ENCODE assay signal across 1 cellular context in the genomic region with DNA sequence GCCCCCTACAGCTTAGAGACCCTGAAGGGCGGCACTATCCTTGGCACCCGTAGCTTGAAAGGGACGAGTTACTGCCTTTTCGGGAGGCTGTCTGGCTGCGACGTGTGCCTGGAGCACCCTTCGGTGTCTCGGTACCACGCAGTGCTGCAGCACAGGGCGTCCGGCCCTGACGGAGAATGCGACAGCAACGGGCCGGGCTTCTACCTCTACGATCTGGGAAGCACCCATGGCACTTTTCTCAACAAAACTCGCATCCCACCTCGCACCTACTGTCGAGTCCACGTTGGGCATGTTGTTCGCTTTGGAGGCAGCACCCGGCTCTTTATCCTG.
TF ChIP-seq lines count a peak whose summit lies in the region.

No MANE protein-coding gene starts in this region.

TF ChIP-seq in endothelial cell of umbilical vein, 7 proteins besides CTCF, POLR2A, EP300 and RAD21:
- TF ChIP-seq, protein P1, sequence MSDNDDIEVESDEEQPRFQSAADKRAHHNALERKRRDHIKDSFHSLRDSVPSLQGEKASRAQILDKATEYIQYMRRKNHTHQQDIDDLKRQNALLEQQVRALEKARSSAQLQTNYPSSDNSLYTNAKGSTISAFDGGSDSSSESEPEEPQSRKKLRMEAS (IDR thresholded peaks at IDR 0.05; ENCODE audit: insufficient read depth, insufficient read length): no peak
- TF ChIP-seq MYC (IDR thresholded peaks at IDR 0.05; ENCODE audit: low read depth, low read length) (no peak), EZH2 (IDR thresholded peaks at IDR 0.05; ENCODE audit: borderline replicate concordance, low read depth, low read length, severe bottlenecking) (no peak), JUN (IDR thresholded peaks at IDR 0.05; ENCODE audit: borderline replicate concordance, insufficient read depth, insufficient read length, low read depth) (no peak), GATA2 (IDR thresholded peaks at IDR 0.05; ENCODE audit: insufficient read depth, insufficient read length, low read depth, low read length) (no peak), POLR2AphosphoS5 (IDR thresholded peaks at IDR 0.05; ENCODE audit: insufficient read depth, low read depth, low read length) (no peak), FOS (IDR thresholded peaks at IDR 0.05; ENCODE audit: borderline replicate concordance, insufficient read depth, low read length) (no peak)
